Comparison of ENCODE assay signal across 8 cellular contexts in the genomic region with DNA sequence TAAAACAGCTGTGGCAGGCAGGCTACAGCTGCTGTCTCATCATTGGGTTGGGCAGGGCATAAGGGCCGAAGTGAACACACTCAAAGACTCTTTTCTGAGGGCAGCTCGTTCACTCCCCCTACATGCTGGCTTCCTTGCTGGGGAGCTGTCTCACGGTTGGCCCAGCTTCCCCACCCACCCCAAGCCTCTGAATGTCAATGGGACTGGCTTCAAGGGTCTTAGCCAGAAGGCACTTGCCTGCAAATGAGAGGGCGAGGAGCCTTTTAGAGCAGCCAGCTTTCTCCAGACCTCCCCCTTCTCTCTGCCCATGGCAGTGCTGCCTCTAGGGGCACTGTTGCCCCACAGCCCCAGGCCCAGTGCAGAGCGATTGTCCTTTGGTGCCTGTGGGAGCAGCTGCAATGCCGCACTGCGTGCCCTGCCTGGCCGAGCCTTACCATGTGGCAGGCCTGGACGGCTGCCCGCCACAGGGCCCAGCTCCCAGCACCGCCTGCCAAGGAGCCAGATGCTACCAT.
DNase-seq lines count a peak whose midpoint lies in the region; ATAC-seq, FAIRE-seq and TF ChIP-seq lines count a peak whose summit lies in the region.

No MANE protein-coding gene starts in this region.

- ATAC-seq in Panc1, result peak; percentile 87
- ATAC-seq in GM18858 (IDR thresholded peaks at IDR 0.05; ENCODE audit: unreplicated experiment), result no peak

- POLR2A ChIA-PET in HEK293T (lab: Yijun Ruan, JAX), result no interaction called here
- POLR2A ChIA-PET in Panc1 (lab: Charles Lee), result no interaction called here

- intact Hi-C loops in Panc1 (cut with micrococcal nuclease; ENCODE audit: unreplicated experiment), result no loop called here

- no peak for FAIRE-seq in urothelium cell line (lab: Jason Lieb, UNC)

- no peaks in the 10 kb centered on the region for H3K9me2 ChIP-seq in DOHH2 (replicated peaks; ENCODE audit: control insufficient read depth, low read length)

- no TSS peak for BruUV-seq in Panc1 (replicated peaks; lab: Mats Ljungman, UMichigan)

- H3K4me3 ChIP-seq in DOHH2 (ENCODE audit: low read length) (no peak overlapping the region), Panc1 (ENCODE audit: low read depth in 2 of 2, low read length in 2 of 2) (no peak overlapping the region), epithelial cell of esophagus (ENCODE audit: low read length) (no peak overlapping the region)

- H3K27me3 ChIP-seq in DOHH2 (ENCODE audit: control insufficient read depth, low read length) (no peaks in the 10 kb centered on the region), Panc1 (ENCODE audit: control insufficient read depth, insufficient read depth, low read length) (no peaks in the 10 kb centered on the region)

- H3K9me3 ChIP-seq in DOHH2 (ENCODE audit: control insufficient read depth, insufficient read depth, low read length) (no peaks in the 10 kb centered on the region), Panc1 (ENCODE audit: control insufficient read depth, insufficient read depth, low read depth, low read length) (no peaks in the 10 kb centered on the region)

- CTCF ChIA-PET in HEK293T (lab: Yijun Ruan, JAX) (interaction anchor here (0.6 to 1.4 kb wide), 9 partner anchors 9 to 589 kb away, joined by 3 to 5 read pairs (median 3); no protein-coding TSS in a partner anchor), Panc1 (lab: Charles Lee) (interaction anchor here (0.6 to 1.0 kb wide), 3 partner anchors 13 to 295 kb away, joined by 3 to 5 read pairs (median 3); no protein-coding TSS in a partner anchor)

- in situ Hi-C loops in Panc1 (cut with HindIII; ENCODE audit: low pct_unique_long_range_greater_than_20kb, low sequenced_read_pairs), result no loop called here

- H3K27ac ChIP-seq in DOHH2 (ENCODE audit: low read depth, low read length) (no peak overlapping the region), Panc1 (ENCODE audit: low read length) (no peak overlapping the region)

- DNase-seq in HEK293T (ENCODE audit: extremely low spot score) (peak; percentile 68), Panc1 (ENCODE audit: low read depth, low spot score) (no peak), epithelial cell of esophagus (ENCODE audit: low read depth) (peak; percentile 34), midbrain (lab: John Stamatoyannopoulos, UW) (peak; percentile 93), urothelium cell line (ENCODE audit: low spot score) (peak; percentile 55), T-helper 9 cell (no peak)

- H3K36me3 ChIP-seq in DOHH2 (ENCODE audit: control insufficient read depth, low read length), result no peaks in the 10 kb centered on the region
- H3K36me3 ChIP-seq in Panc1 (ENCODE audit: control insufficient read depth, insufficient read depth, low read length), result no peaks in the 10 kb centered on the region

- no peaks in the 10 kb centered on the region for H3F3A ChIP-seq in DOHH2 (ENCODE audit: control insufficient read depth, insufficient read depth)

- TF ChIP-seq CTCF in DOHH2 (IDR thresholded peaks at IDR 0.05; ENCODE audit: low read depth, low read length, poor library complexity, severe bottlenecking), result peak; percentile 46
- peak; percentile 80 for TF ChIP-seq CTCF in Panc1 (IDR thresholded peaks at IDR 0.05)
- TF ChIP-seq CTCF in epithelial cell of esophagus (IDR thresholded peaks at IDR 0.05; ENCODE audit: insufficient read depth, low read depth, low read length, missing control alignments), result peak; percentile 65

- H3K4me1 ChIP-seq in DOHH2 (ENCODE audit: control insufficient read depth, low read length), result no peaks in the 10 kb centered on the region
- no peaks in the 10 kb centered on the region for H3K4me1 ChIP-seq in Panc1 (ENCODE audit: control insufficient read depth, insufficient read depth, low read length)

- H3K79me2 ChIP-seq in DOHH2 (ENCODE audit: control insufficient read depth, low read length), result no peaks in the 10 kb centered on the region

- H3K4me2 ChIP-seq in DOHH2 (ENCODE audit: low read length), result no peak overlapping the region

- H4K20me1 ChIP-seq in DOHH2 (ENCODE audit: control insufficient read depth, insufficient read depth, low read depth, low read length), result no peaks in the 10 kb centered on the region

TF ChIP-seq in HEK293T, 16 proteins besides CTCF, POLR2A, EP300 and RAD21:
- no peak for TF ChIP-seq TARDBP (IDR thresholded peaks at IDR 0.05)
- TF ChIP-seq, protein P1, sequence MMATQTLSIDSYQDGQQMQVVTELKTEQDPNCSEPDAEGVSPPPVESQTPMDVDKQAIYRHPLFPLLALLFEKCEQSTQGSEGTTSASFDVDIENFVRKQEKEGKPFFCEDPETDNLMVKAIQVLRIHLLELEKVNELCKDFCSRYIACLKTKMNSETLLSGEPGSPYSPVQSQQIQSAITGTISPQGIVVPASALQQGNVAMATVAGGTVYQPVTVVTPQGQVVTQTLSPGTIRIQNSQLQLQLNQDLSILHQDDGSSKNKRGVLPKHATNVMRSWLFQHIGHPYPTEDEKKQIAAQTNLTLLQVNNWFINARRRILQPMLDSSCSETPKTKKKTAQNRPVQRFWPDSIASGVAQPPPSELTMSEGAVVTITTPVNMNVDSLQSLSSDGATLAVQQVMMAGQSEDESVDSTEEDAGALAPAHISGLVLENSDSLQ (IDR thresholded peaks at IDR 0.05), result no peak
- no peak for TF ChIP-seq CTBP1 (IDR thresholded peaks at IDR 0.05; ENCODE audit: borderline replicate concordance)
- TF ChIP-seq SP1 (IDR thresholded peaks at IDR 0.05), result no peak
- no peak for TF ChIP-seq BHLHE40 (IDR thresholded peaks at IDR 0.05; ENCODE audit: borderline replicate concordance)
- TF ChIP-seq ZNF384 (IDR thresholded peaks at IDR 0.05), result no peak
- TF ChIP-seq HDGF (IDR thresholded peaks at IDR 0.05; ENCODE audit: borderline replicate concordance), result no peak
- TF ChIP-seq LEF1 (IDR thresholded peaks at IDR 0.05; ENCODE audit: borderline replicate concordance), result no peak
- no peak for TF ChIP-seq FOXK2 (IDR thresholded peaks at IDR 0.05)
- no peak for TF ChIP-seq FOXM1 (IDR thresholded peaks at IDR 0.05; ENCODE audit: borderline replicate concordance)
TF ChIP-seq in HEK293T: peak in this region for 0.

Comparison
In these comparisons a context has a peak if more than half of its experiments do, and no peak if none do; other contexts are left out.
1. DNase-seq: peak in HEK293T (single experiment), epithelial cell of esophagus (single experiment), midbrain (single experiment) and urothelium cell line (single experiment); none in Panc1 (single experiment) and T-helper 9 cell (single experiment).
2. Peak in every context shown above with its lines, with median percentiles within 50 percentile points of each other: CTCF ChIP-seq.